In the genomic region with DNA sequence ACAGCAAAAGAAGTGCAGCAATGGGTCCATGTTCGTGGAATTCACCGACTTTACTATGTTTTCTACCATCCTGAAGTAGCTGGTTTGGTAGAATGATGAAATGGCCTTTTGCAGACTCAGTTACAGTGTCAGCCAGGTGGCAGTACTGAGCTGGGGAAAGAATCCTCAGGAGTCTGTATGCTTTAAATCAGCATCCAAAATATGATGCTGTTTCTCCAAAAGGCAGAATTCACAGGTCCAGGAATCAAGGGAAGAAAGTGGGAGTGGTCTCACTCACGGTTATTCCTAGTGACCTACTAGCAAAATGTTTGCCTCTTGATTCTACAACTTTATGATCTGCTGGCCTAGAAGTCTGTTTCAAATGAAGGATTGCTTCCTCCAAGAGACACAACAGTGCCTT, we compare ENCODE assay signal across 8 cellular contexts.
DNase-seq lines count a peak whose midpoint lies in the region; ATAC-seq and TF ChIP-seq lines count a peak whose summit lies in the region.
"Not testable (repeated sequence)": the region's sequence is repeated elsewhere in the genome, so short reads cannot be mapped to it uniquely, and the experiment has no call there.

No MANE protein-coding gene starts in this region.

- 56 to 63% methylated on average over 1 to 3 of the region's 3 CpGs for WGBS in endodermal cell (ENCODE audit: insufficient coverage in 1 of 2, insufficient read length in 1 of 2), 2 experiments

- not testable (repeated sequence) for H3K27me3 ChIP-seq in A673 (replicated peaks; ENCODE audit: insufficient read depth, low read depth, low read length, poor library complexity); HL-60 (ENCODE audit: insufficient read depth, poor library complexity, severe bottlenecking); endodermal cell (ENCODE audit: control insufficient read depth, insufficient read depth, low read length, poor library complexity, severe bottlenecking)

- POLR2A ChIA-PET in A673 (lab: Charles Lee; ENCODE audit: low non-redundant PET); WTC11 (lab: Charles Lee): not testable (repeated sequence)

- H3K27me3 Mint-ChIP-seq in WTC11 (ENCODE audit: low read depth); endodermal cell (ENCODE audit: insufficient read depth); neural crest cell (ENCODE audit: low read depth): not testable (repeated sequence)

- H3K27ac Mint-ChIP-seq in WTC11; endodermal cell; neural crest cell (ENCODE audit: unreplicated experiment): not testable (repeated sequence)

- H3K9me3 ChIP-seq in A673 (ENCODE audit: low read depth, low read length, poor library complexity, severe bottlenecking); endodermal cell (ENCODE audit: control insufficient read depth, low read length): not testable (repeated sequence)

- H3K4me3 ChIP-seq in A673 (ENCODE audit: low read depth, low read length, poor library complexity, severe bottlenecking); HL-60 (replicated peaks; ENCODE audit: insufficient read depth, low read length); endodermal cell (ENCODE audit: low read length): not testable (repeated sequence)

- not testable (repeated sequence) for ATAC-seq in WTC11

- BruUV-seq in A673 (replicated peaks; lab: Mats Ljungman, UMichigan) = not testable (repeated sequence)

- H3K9ac ChIP-seq in endodermal cell (ENCODE audit: extremely low read depth, low read length, poor library complexity, severe bottlenecking) = not testable (repeated sequence)

- not testable (repeated sequence) for H3K36me3 Mint-ChIP-seq in WTC11; endodermal cell (ENCODE audit: low read depth); neural crest cell (ENCODE audit: low read depth)

- not testable (repeated sequence) for H3K4me1 ChIP-seq in A673 (ENCODE audit: insufficient read depth, low read length, poor library complexity, severe bottlenecking); endodermal cell (ENCODE audit: control insufficient read depth, insufficient read depth, low read length)

- not testable (repeated sequence) for H3K4me1 Mint-ChIP-seq in WTC11, endodermal cell, neural crest cell

- CTCF ChIA-PET in A673 (lab: Charles Lee); WTC11 (lab: Charles Lee): not testable (repeated sequence)

- not testable (repeated sequence) for H3K4me3 Mint-ChIP-seq in WTC11, endodermal cell, neural crest cell

- H3K36me3 ChIP-seq in A673 (ENCODE audit: insufficient read depth, low read length, poor library complexity, severe bottlenecking); endodermal cell (ENCODE audit: control insufficient read depth, insufficient read depth, low read length): not testable (repeated sequence)

- intact Hi-C loops in A673 (cut with micrococcal nuclease; ENCODE audit: unreplicated experiment) = not testable (repeated sequence)

- H3K27ac ChIP-seq in A673 (ENCODE audit: low read depth, low read length, poor library complexity, severe bottlenecking); HL-60 (replicated peaks); endodermal cell (ENCODE audit: low read depth, low read length): not testable (repeated sequence)

- not testable (repeated sequence) for DNase-seq in A673 (ENCODE audit: low spot score); HL-60 (ENCODE audit: low read depth in 1 of 2, low spot score in 1 of 2); endodermal cell; neural crest cell (ENCODE audit: low read depth, low spot score)
- DNase-seq in ELF-1 (ENCODE audit: low read depth, low spot score) (peak; percentile 8), NCI-H446 treated with DMSO at 0.1 percent for 48 hours (lab: John Stamatoyannopoulos, UW) (peak; percentile 11), WTC11 (ENCODE audit: low spot score) (peak; percentile 25), hepatic stellate cell (ENCODE audit: low spot score) (peak; percentile 3)

- H3K9me3 Mint-ChIP-seq in WTC11, endodermal cell, neural crest cell: not testable (repeated sequence)

- TF ChIP-seq CTCF in A673 (conservative IDR thresholded peaks at IDR 0.05; ENCODE audit: low read depth, low read length) (peak; percentile 47), HL-60 (IDR thresholded peaks at IDR 0.05; ENCODE audit: insufficient read depth, low read length) (peak; percentile 21), WTC11 (IDR thresholded peaks at IDR 0.05) (0 out of 2 replicates have a peak, but pooled peaks have one; percentile 16), endodermal cell (conservative IDR thresholded peaks at IDR 0.05) (peak; percentile 70), neural crest cell (conservative IDR thresholded peaks at IDR 0.05) (peak; percentile 54)

Comparison
In these comparisons a context has a peak if more than half of its experiments do, and no peak if none do; other contexts are left out.
1. CTCF ChIP-seq: peak in every context shown above with its lines; median percentile 70 in endodermal cell; 54 in neural crest cell; 47 in A673; 21 in HL-60; 16 in WTC11.